20 cellular contexts compared by ENCODE assay signal in the genomic region with DNA sequence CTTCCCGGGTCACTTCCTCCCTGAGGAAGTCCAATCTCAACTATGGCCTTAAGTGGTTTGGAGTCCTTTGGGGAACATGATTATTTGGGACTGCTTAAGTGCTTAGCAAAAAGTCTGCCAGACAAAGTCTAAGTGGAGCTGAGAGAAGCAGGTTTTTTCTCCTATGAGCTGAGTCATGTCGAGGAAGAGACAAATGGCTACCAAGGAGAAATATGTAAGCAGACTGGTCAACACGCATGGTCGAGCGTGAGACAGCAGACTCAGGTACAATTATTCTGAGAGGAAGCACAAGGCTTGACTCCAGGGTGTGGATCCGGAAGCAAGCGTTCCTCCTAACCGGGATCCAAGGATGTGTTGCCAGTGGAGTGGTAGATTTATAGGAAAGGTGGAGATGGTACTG. TPM values are rescaled to one million over a fixed set of nuclear protein-coding genes. Genes with fewer than 3 reads are reported as not detected.
A peak's percentile ranks its signal among the peaks of the same experiment; 100 is the strongest.
DNase-seq lines count a peak whose midpoint lies in the region; ATAC-seq and TF ChIP-seq lines count a peak whose summit lies in the region.
"Had no signal": no experiment of that assay in that cellular context is flagged by ENCODE, and none has a peak within 500 bp of the region (broad histone marks: within the 10 kb centered on the region; RNA-seq: fewer than 3 reads in every experiment).

No MANE protein-coding gene starts in this region.

- H3K9ac ChIP-seq in OCI-LY1 (ENCODE audit: low read length) (no peak overlapping the region; the same call in 1 of the 2 replicates), trophoblast cell (ENCODE audit: low read length) (no peak overlapping the region)
- H3K9ac ChIP-seq: parathyroid adenoma had no signal

- H3K4me1 ChIP-seq in OCI-LY1 (ENCODE audit: insufficient read depth, low read length, severe bottlenecking) (peaks cover 33% of the 10 kb centered on the region), trophoblast cell (ENCODE audit: control insufficient read depth in 1 of 2, insufficient read depth in 2 of 2, low read length in 2 of 2) (peaks cover 18 to 34% of the 10 kb centered on the region in 2 experiments), HAP-1 (no peaks in the 10 kb centered on the region)
- H3K4me1 ChIP-seq: parathyroid adenoma, suprapubic skin had no signal

- no peak overlapping the region for H3K4ac ChIP-seq in trophoblast cell (ENCODE audit: low read depth, low read length)

- H3K9me3 ChIP-seq in OCI-LY1 (ENCODE audit: low read length) (no peaks in the 10 kb centered on the region), trophoblast cell (ENCODE audit: insufficient read depth, low read depth, low read length) (no peaks in the 10 kb centered on the region), HAP-1 (no peaks in the 10 kb centered on the region)
- H3K9me3 ChIP-seq: suprapubic skin had no signal

- H3K14ac ChIP-seq in trophoblast cell (ENCODE audit: low read length): no peak overlapping the region

- no CpG with 5 or more reads among the region's 8 CpGs for WGBS in trophoblast cell (ENCODE audit: extremely low coverage, insufficient coverage, insufficient read length)

- H3F3A ChIP-seq in OCI-LY1 (ENCODE audit: insufficient read depth, low read length): no peaks in the 10 kb centered on the region

- no peak overlapping the region for H3K18ac ChIP-seq in trophoblast cell (ENCODE audit: low read length)

- DNase-seq in DMS79 treated with DMSO at 0.1 percent for 48 hours (lab: John Stamatoyannopoulos, UW) (peak; percentile 75), fibroblast of villous mesenchyme (ENCODE audit: low read depth) (peak; percentile 68), trophoblast cell (peak; percentile 62 to 68), HAP-1 (ENCODE audit: low spot score in 2 of 2) (no peak)
- no peak for DNase-seq in stimulated activated CD4-positive, alpha-beta T cell treated with anti-CD3 and anti-CD28 coated beads, Interleukin-2, amount 100 ng/mL, for 48 hours
- DNase-seq: activated CD4-positive, alpha-beta T cell treated with anti-CD3 and anti-CD28 coated beads for 48 hours; activated naive CD4-positive, alpha-beta T cell; AML-193; DMS 273 treated with DMSO at 0.1 percent for 48 hours; foreskin melanocyte; MM.1S; NCI-H446; NK-92 treated with Interleukin-12 subunit alpha and Interleukin-12 subunit beta, amount 100 ng/mL, for 24 hours; stimulated activated CD4-positive, alpha-beta T cell treated with anti-CD3 and anti-CD28 coated beads, Interleukin-4, amount 100 ng/mL, for 24 hours had no signal

- H3K79me2 ChIP-seq in OCI-LY1 (ENCODE audit: insufficient read depth, low read length) (no peaks in the 10 kb centered on the region), trophoblast cell (ENCODE audit: control insufficient read depth, insufficient read depth, low read length, poor library complexity) (peaks cover 3% of the 10 kb centered on the region)
- H3K79me2 ChIP-seq: parathyroid adenoma had no signal

- H3K36me3 ChIP-seq in OCI-LY1 (ENCODE audit: insufficient read depth, low read length) (no peaks in the 10 kb centered on the region), trophoblast cell (ENCODE audit: control insufficient read depth in 1 of 2, insufficient read depth in 2 of 2, low read length in 2 of 2) (peaks cover 0 to 7% of the 10 kb centered on the region in 2 experiments), HAP-1 (replicated peaks) (no peaks in the 10 kb centered on the region)
- H3K36me3 ChIP-seq: suprapubic skin had no signal

- in situ Hi-C loops in HAP-1 (cut with MboI; ENCODE audit: low sequenced_read_pairs): no loop called here

- H3K4me2 ChIP-seq in OCI-LY1 (ENCODE audit: low read length): peak overlapping the region; percentile 44; the same call in 1 of the 2 replicates
- H3K4me2 ChIP-seq in trophoblast cell (ENCODE audit: low read length): no peak overlapping the region

- H3K4me3 ChIP-seq in OCI-LY1 (ENCODE audit: low read depth, low read length, poor library complexity, severe bottlenecking) (no peak overlapping the region), fibroblast of villous mesenchyme (ENCODE audit: low read depth, low read length) (no peak overlapping the region), trophoblast cell (ENCODE audit: low read depth, low read length) (no peak overlapping the region), HAP-1 (no peak overlapping the region)
- H3K4me3 ChIP-seq: suprapubic skin had no signal

- peak overlapping the region; percentile 70 for H4K91ac ChIP-seq in trophoblast cell (ENCODE audit: low read depth, low read length)

- peak overlapping the region; percentile 39 for H2BK120ac ChIP-seq in trophoblast cell (ENCODE audit: insufficient read depth, low read length, poor library complexity)

- H3K27me3 ChIP-seq in OCI-LY1 (ENCODE audit: insufficient read depth, low read length) (no peaks in the 10 kb centered on the region), trophoblast cell (ENCODE audit: insufficient read depth, low read length) (no peaks in the 10 kb centered on the region), HAP-1 (ENCODE audit: low read depth) (no peaks in the 10 kb centered on the region)
- H3K27me3 ChIP-seq: suprapubic skin had no signal

- H2AFZ ChIP-seq in OCI-LY1 (ENCODE audit: low read length) (peak overlapping the region; percentile 80; the same call in 1 of the 2 replicates), trophoblast cell (ENCODE audit: insufficient read depth, low read length, poor library complexity) (no peak overlapping the region)
- H2AFZ ChIP-seq: parathyroid adenoma had no signal

- ATAC-seq in HG03469 (IDR thresholded peaks at IDR 0.05; ENCODE audit: unreplicated experiment) (no peak), GM18517 (IDR thresholded peaks at IDR 0.05; ENCODE audit: unreplicated experiment) (no peak)
- ATAC-seq: HepG2 had no signal

- peaks cover 13% of the 10 kb centered on the region for H3K79me1 ChIP-seq in trophoblast cell (ENCODE audit: low read length)

- H4K12ac ChIP-seq in trophoblast cell (ENCODE audit: low read depth, low read length): no peak overlapping the region

- peak overlapping the region; percentile 53 for H3K27ac ChIP-seq in OCI-LY1 (ENCODE audit: low read depth, low read length, poor library complexity, severe bottlenecking)
- peak overlapping the region; percentile 87 for H3K27ac ChIP-seq in trophoblast cell (ENCODE audit: low read depth, low read length)
- H3K27ac ChIP-seq: parathyroid adenoma, suprapubic skin had no signal

- no peaks in the 10 kb centered on the region for H3K9me2 ChIP-seq in OCI-LY1 (ENCODE audit: low read depth, low read length)

- H3K23ac ChIP-seq in trophoblast cell (ENCODE audit: low read length): no peak overlapping the region

- no peaks in the 10 kb centered on the region for H4K20me1 ChIP-seq in OCI-LY1 (ENCODE audit: insufficient read depth, low read length)

- H2BK5ac ChIP-seq in trophoblast cell (ENCODE audit: low read depth, low read length, poor library complexity): no peak overlapping the region

- H2BK12ac ChIP-seq in trophoblast cell (ENCODE audit: low read length): peak overlapping the region; percentile 47

- no peak overlapping the region for H2AK5ac ChIP-seq in trophoblast cell (ENCODE audit: low read length)

- TF ChIP-seq CTCF in OCI-LY1 (IDR thresholded peaks at IDR 0.05; ENCODE audit: low read length) (no peak), fibroblast of villous mesenchyme (IDR thresholded peaks at IDR 0.05; ENCODE audit: insufficient read depth, low read depth, low read length) (no peak)

- no peak overlapping the region for H4K8ac ChIP-seq in trophoblast cell (ENCODE audit: low read depth, low read length)

RNA-seq across cellular contexts. Expression of a gene that starts 30.6 kb away (rescaled TPM):
- total RNA-seq in fibroblast of villous mesenchyme: 26.1 and 30.7 TPM in 2 replicates
- polyA plus RNA-seq in trophoblast cell (2013): 67.0 and 69.0 TPM in 2 replicates

Comparison
In these comparisons a context has a peak if more than half of its experiments do, and no peak if none do; other contexts are left out.
1. DNase-seq: peak in DMS79 treated with DMSO at 0.1 percent for 48 hours (single experiment), fibroblast of villous mesenchyme (single experiment) and trophoblast cell (2 of 2); none in stimulated activated CD4-positive, alpha-beta T cell treated with anti-CD3 and anti-CD28 coated beads, Interleukin-2, amount 100 ng/mL, for 48 hours (0 of 2) and HAP-1 (0 of 2).